1 cellular context compared by ENCODE assay signal in genomic region chr17:78939615-78940014, GRCh38.
TF ChIP-seq lines count a peak whose summit lies in the region.

No MANE protein-coding gene starts in this region.

TF ChIP-seq in endothelial cell of umbilical vein, 7 proteins besides CTCF, POLR2A, EP300 and RAD21:
- TF ChIP-seq, protein P1, sequence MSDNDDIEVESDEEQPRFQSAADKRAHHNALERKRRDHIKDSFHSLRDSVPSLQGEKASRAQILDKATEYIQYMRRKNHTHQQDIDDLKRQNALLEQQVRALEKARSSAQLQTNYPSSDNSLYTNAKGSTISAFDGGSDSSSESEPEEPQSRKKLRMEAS (IDR thresholded peaks at IDR 0.05; ENCODE audit: insufficient read depth, insufficient read length), result no peak
- TF ChIP-seq MYC (IDR thresholded peaks at IDR 0.05; ENCODE audit: low read depth, low read length) (no peak), GATA2 (IDR thresholded peaks at IDR 0.05; ENCODE audit: insufficient read depth, insufficient read length, low read depth, low read length) (no peak), JUN (IDR thresholded peaks at IDR 0.05; ENCODE audit: borderline replicate concordance, insufficient read depth, insufficient read length, low read depth) (no peak), POLR2AphosphoS5 (IDR thresholded peaks at IDR 0.05; ENCODE audit: insufficient read depth, low read depth, low read length) (no peak)
TF ChIP-seq in endothelial cell of umbilical vein: peak in this region for 0.
